Comparison of ENCODE assay signal across 30 cellular contexts in the genomic region with DNA sequence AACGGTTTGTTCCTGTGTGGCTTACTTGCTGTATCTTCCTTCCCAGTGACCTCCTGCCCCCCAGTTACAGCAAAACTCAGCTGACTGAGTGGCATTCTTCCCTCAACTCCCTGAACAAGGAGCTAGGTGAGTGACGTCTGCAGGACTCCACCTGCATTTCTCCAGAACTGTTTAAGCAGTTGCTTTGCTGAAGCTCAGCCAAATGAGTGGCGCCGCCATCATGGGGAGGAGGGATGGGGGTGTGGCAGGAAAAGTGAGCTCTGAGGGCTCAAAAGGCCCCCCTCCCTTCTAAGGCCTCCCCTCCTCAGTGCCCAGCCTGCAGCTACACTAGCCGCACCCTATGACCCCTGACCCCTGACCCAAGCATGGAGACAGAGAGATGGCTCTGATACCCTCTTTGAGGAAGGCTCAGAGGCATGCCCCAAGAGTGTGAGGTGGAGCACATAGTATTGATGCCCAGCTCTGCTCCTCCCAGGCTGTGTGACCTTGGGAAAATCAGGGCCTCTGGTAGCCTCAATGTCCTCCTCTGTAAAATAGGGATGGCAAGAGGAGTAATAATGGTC.
"Had no signal": no experiment of that assay in that cellular context is flagged by ENCODE, and none has a peak within 500 bp of the region (broad histone marks: within the 10 kb centered on the region; RNA-seq: fewer than 3 reads in every experiment).

No MANE protein-coding gene starts in this region.

- H3K4me3 Mint-ChIP-seq: activated CD4-positive, alpha-beta memory T cell treated with anti-CD3 and anti-CD28 coated beads for 36 hours; activated CD4-positive, alpha-beta T cell treated with anti-CD3 and anti-CD28 coated beads for 36 hours; activated CD4-positive, alpha-beta T cell treated with anti-CD3 and anti-CD28 coated beads, Interleukin-2, amount 10 ng/mL, durations not matched to agents 24 days and 14 days; activated CD8-positive, alpha-beta memory T cell treated with anti-CD3 and anti-CD28 coated beads, Interleukin-2, amount 10 ng/mL, durations not matched to agents 7 days and 5 days; activated CD8-positive, alpha-beta T cell treated with anti-CD3 and anti-CD28 coated beads, Interleukin-2, amount 10 ng/mL, durations not matched to agents 7 days and 5 days; activated naive CD4-positive, alpha-beta T cell treated with anti-CD3 and anti-CD28 coated beads for 36 hours; activated naive CD4-positive, alpha-beta T cell treated with anti-CD3 and anti-CD28 coated beads, Interleukin-2, amount 50 U/mL, for 24 hours; activated naive CD8-positive, alpha-beta T cell treated with anti-CD3 and anti-CD28 coated beads for 36 hours; activated naive CD8-positive, alpha-beta T cell treated with anti-CD3 and anti-CD28 coated beads, Interleukin-2, amount 50 U/mL, for 24 hours; activated T-helper 1 cell treated with anti-CD3 and anti-CD28 coated beads, Interleukin-12 subunit alpha, Interleukin-12 subunit beta, Interleukin-2, Interleukin-4 antibody, amounts not matched to agents 30 ng/mL and 10 ng/mL and 1 ng/mL, durations not matched to agents 14 hours and 24 hours and 36 hours; effector memory CD8-positive, alpha-beta T cell had no signal

- H3K4me3 ChIP-seq: adrenal gland, body of pancreas had no signal

- DNase-seq: activated CD4-positive, alpha-beta memory T cell treated with anti-CD3 and anti-CD28 coated beads for 36 hours; activated CD4-positive, alpha-beta T cell treated with anti-CD3 and anti-CD28 coated beads for 36 hours; activated CD4-positive, alpha-beta T cell treated with anti-CD3 and anti-CD28 coated beads, Interleukin-2, amount 10 ng/mL, durations not matched to agents 24 days and 14 days; activated CD4-positive, CD25-positive, alpha-beta regulatory T cell; activated CD4-positive, CD25-positive, alpha-beta regulatory T cell treated with anti-CD3 and anti-CD28 coated beads, Interleukin-2, amount 50 U/mL, for 72 hours; activated CD8-positive, alpha-beta memory T cell treated with anti-CD3 and anti-CD28 coated beads, Interleukin-2, amount 10 ng/mL, durations not matched to agents 7 days and 5 days; activated CD8-positive, alpha-beta memory T cell treated with anti-CD3 and anti-CD28 coated beads, Interleukin-2, amount 50 U/mL, for 4 hours; activated CD8-positive, alpha-beta T cell treated with anti-CD3 and anti-CD28 coated beads, Interleukin-2, amount 10 ng/mL, durations not matched to agents 7 days and 5 days; activated effector memory CD4-positive, alpha-beta T cell treated with anti-CD3 and anti-CD28 coated beads, Interleukin-2, amount 50 U/mL, for 16 hours; activated naive CD4-positive, alpha-beta T cell treated with anti-CD3 and anti-CD28 coated beads for 36 hours; activated naive CD8-positive, alpha-beta T cell treated with anti-CD3 and anti-CD28 coated beads for 36 hours; activated naive CD8-positive, alpha-beta T cell treated with anti-CD3 and anti-CD28 coated beads, Interleukin-2, amount 50 U/mL, for 24 hours; activated T-cell treated with anti-CD3 and anti-CD28 coated beads, Interleukin-2, amount 50 U/mL, for 1 hour; activated T-cell treated with anti-CD3 and anti-CD28 coated beads, Interleukin-2, amount 50 U/mL, for 48 hours; adrenal gland; amygdala; aorta; body of pancreas; caudate nucleus; cortex of kidney; dermis blood vessel endothelial cell; effector CD4-positive, alpha-beta T cell; effector memory CD8-positive, alpha-beta T cell; erythroblast; foreskin fibroblast; head of caudate nucleus; T-helper 1 cell had no signal

- H3K9me3 Mint-ChIP-seq: activated CD4-positive, alpha-beta memory T cell treated with anti-CD3 and anti-CD28 coated beads for 36 hours; activated CD4-positive, alpha-beta T cell treated with anti-CD3 and anti-CD28 coated beads, Interleukin-2, amount 10 ng/mL, durations not matched to agents 24 days and 14 days; activated naive CD4-positive, alpha-beta T cell treated with anti-CD3 and anti-CD28 coated beads for 36 hours; activated naive CD4-positive, alpha-beta T cell treated with anti-CD3 and anti-CD28 coated beads, Interleukin-2, amount 50 U/mL, for 24 hours; activated naive CD8-positive, alpha-beta T cell treated with anti-CD3 and anti-CD28 coated beads for 36 hours; activated naive CD8-positive, alpha-beta T cell treated with anti-CD3 and anti-CD28 coated beads, Interleukin-2, amount 50 U/mL, for 24 hours; activated T-helper 1 cell treated with anti-CD3 and anti-CD28 coated beads, Interleukin-12 subunit alpha, Interleukin-12 subunit beta, Interleukin-2, Interleukin-4 antibody, amounts not matched to agents 30 ng/mL and 10 ng/mL and 1 ng/mL, durations not matched to agents 14 hours and 24 hours and 36 hours; activated T-helper 2 cell treated with anti-CD3 and anti-CD28 coated beads, Interferon-gamma antibody, Interleukin-2, Interleukin-4, amounts not matched to agents 10 μg/mL and 5 μg/mL and 100 μg/mL, durations not matched to agents 14 hours and 24 hours and 36 hours; effector memory CD8-positive, alpha-beta T cell had no signal

- H3K4me1 Mint-ChIP-seq: activated naive CD8-positive, alpha-beta T cell treated with anti-CD3 and anti-CD28 coated beads, Interleukin-2, amount 50 U/mL, for 24 hours had no signal

- H3K27me3 Mint-ChIP-seq: activated CD4-positive, alpha-beta memory T cell treated with anti-CD3 and anti-CD28 coated beads for 36 hours; activated CD4-positive, alpha-beta T cell treated with anti-CD3 and anti-CD28 coated beads for 36 hours; activated CD4-positive, alpha-beta T cell treated with anti-CD3 and anti-CD28 coated beads, Interleukin-2, amount 10 ng/mL, durations not matched to agents 24 days and 14 days; activated CD8-positive, alpha-beta memory T cell treated with anti-CD3 and anti-CD28 coated beads, Interleukin-2, amount 10 ng/mL, durations not matched to agents 7 days and 5 days; activated naive CD4-positive, alpha-beta T cell treated with anti-CD3 and anti-CD28 coated beads, Interleukin-2, amount 50 U/mL, for 24 hours; activated naive CD8-positive, alpha-beta T cell treated with anti-CD3 and anti-CD28 coated beads for 36 hours; activated naive CD8-positive, alpha-beta T cell treated with anti-CD3 and anti-CD28 coated beads, Interleukin-2, amount 50 U/mL, for 24 hours; effector memory CD8-positive, alpha-beta T cell had no signal

- H3K4me1 ChIP-seq: adrenal gland, body of pancreas had no signal

- H3K27ac ChIP-seq: adrenal gland, body of pancreas had no signal

- ATAC-seq: activated CD4-positive, alpha-beta T cell treated with anti-CD3 and anti-CD28 coated beads for 36 hours; activated CD8-positive, alpha-beta memory T cell treated with anti-CD3 and anti-CD28 coated beads, Interleukin-2, amount 10 ng/mL, durations not matched to agents 7 days and 5 days; activated CD8-positive, alpha-beta T cell treated with anti-CD3 and anti-CD28 coated beads, Interleukin-2, amount 10 ng/mL, durations not matched to agents 7 days and 5 days; activated naive CD8-positive, alpha-beta T cell treated with anti-CD3 and anti-CD28 coated beads, Interleukin-2, amount 50 U/mL, for 24 hours; body of pancreas; effector memory CD8-positive, alpha-beta T cell had no signal

- H3K27me3 ChIP-seq: adrenal gland, body of pancreas had no signal

- H3K27ac Mint-ChIP-seq: activated CD4-positive, alpha-beta memory T cell treated with anti-CD3 and anti-CD28 coated beads for 36 hours; activated CD4-positive, alpha-beta T cell treated with anti-CD3 and anti-CD28 coated beads for 36 hours; activated CD4-positive, alpha-beta T cell treated with anti-CD3 and anti-CD28 coated beads, Interleukin-2, amount 10 ng/mL, durations not matched to agents 24 days and 14 days; activated CD8-positive, alpha-beta memory T cell treated with anti-CD3 and anti-CD28 coated beads, Interleukin-2, amount 10 ng/mL, durations not matched to agents 7 days and 5 days; activated naive CD4-positive, alpha-beta T cell treated with anti-CD3 and anti-CD28 coated beads for 36 hours; activated naive CD4-positive, alpha-beta T cell treated with anti-CD3 and anti-CD28 coated beads, Interleukin-2, amount 50 U/mL, for 24 hours; activated naive CD8-positive, alpha-beta T cell treated with anti-CD3 and anti-CD28 coated beads for 36 hours; activated naive CD8-positive, alpha-beta T cell treated with anti-CD3 and anti-CD28 coated beads, Interleukin-2, amount 50 U/mL, for 24 hours; activated T-helper 1 cell treated with anti-CD3 and anti-CD28 coated beads, Interleukin-12 subunit alpha, Interleukin-12 subunit beta, Interleukin-2, Interleukin-4 antibody, amounts not matched to agents 30 ng/mL and 10 ng/mL and 1 ng/mL, durations not matched to agents 14 hours and 24 hours and 36 hours; activated T-helper 2 cell treated with anti-CD3 and anti-CD28 coated beads, Interferon-gamma antibody, Interleukin-2, Interleukin-4, amounts not matched to agents 10 μg/mL and 5 μg/mL and 100 μg/mL, durations not matched to agents 14 hours and 24 hours and 36 hours had no signal

- H3K9me3 ChIP-seq: adrenal gland, body of pancreas had no signal
